ENCODE assay signal across 1 cellular context in the genomic region with DNA sequence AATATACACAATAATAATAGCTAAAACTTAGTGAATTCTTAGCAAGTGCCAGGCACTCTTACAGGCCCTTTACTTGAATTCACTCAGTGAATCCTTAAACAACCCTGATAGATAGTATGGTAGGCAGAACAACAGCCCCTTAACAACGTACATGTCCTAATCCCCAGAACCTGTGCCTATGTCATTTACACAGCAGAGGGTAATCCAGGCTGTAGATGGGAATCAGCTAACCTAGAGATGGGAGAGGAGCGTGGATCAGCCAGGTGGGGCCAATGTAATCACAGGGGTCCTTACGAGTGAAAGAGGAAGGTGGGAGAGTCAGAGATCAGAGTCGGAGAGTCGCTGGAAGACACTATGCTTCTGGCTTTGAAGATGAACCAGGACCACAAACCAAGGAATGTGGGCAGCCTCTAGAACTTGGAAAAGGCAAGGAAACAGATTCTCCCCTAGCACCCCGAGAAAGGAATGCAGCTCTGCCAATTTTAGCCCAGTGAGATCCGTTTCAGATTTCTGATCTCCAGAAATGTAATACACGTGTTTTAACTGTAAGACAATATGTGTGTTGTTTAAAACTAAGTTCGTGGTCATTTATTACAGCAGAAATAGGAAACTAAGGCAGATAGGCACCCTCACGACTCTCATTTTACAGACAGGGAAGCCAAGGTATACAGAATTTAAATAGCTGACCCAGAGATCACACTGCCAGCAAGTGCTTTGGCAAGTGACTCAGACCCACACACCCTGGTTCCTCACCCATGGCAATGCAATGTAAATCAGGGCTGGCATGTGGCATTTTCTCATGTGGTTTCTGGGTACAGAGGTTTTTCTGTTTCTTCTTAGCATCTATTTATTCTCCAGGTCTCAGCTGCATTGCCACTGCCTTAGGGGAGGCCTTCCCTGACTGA.
TF ChIP-seq lines count a peak whose summit lies in the region.

No MANE protein-coding gene starts in this region.

TF ChIP-seq in GM12878, 131 proteins besides CTCF, POLR2A, EP300 and RAD21 (continued from another document):
- TF ChIP-seq, protein P1, sequence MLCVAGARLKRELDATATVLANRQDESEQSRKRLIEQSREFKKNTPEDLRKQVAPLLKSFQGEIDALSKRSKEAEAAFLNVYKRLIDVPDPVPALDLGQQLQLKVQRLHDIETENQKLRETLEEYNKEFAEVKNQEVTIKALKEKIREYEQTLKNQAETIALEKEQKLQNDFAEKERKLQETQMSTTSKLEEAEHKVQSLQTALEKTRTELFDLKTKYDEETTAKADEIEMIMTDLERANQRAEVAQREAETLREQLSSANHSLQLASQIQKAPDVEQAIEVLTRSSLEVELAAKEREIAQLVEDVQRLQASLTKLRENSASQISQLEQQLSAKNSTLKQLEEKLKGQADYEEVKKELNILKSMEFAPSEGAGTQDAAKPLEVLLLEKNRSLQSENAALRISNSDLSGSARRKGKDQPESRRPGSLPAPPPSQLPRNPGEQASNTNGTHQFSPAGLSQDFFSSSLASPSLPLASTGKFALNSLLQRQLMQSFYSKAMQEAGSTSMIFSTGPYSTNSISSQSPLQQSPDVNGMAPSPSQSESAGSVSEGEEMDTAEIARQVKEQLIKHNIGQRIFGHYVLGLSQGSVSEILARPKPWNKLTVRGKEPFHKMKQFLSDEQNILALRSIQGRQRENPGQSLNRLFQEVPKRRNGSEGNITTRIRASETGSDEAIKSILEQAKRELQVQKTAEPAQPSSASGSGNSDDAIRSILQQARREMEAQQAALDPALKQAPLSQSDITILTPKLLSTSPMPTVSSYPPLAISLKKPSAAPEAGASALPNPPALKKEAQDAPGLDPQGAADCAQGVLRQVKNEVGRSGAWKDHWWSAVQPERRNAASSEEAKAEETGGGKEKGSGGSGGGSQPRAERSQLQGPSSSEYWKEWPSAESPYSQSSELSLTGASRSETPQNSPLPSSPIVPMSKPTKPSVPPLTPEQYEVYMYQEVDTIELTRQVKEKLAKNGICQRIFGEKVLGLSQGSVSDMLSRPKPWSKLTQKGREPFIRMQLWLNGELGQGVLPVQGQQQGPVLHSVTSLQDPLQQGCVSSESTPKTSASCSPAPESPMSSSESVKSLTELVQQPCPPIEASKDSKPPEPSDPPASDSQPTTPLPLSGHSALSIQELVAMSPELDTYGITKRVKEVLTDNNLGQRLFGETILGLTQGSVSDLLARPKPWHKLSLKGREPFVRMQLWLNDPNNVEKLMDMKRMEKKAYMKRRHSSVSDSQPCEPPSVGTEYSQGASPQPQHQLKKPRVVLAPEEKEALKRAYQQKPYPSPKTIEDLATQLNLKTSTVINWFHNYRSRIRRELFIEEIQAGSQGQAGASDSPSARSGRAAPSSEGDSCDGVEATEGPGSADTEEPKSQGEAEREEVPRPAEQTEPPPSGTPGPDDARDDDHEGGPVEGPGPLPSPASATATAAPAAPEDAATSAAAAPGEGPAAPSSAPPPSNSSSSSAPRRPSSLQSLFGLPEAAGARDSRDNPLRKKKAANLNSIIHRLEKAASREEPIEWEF (IDR thresholded peaks at IDR 0.05; ENCODE audit: insufficient replicate concordance, low read depth, low read length) = no peak
- TF ChIP-seq NFYA (IDR thresholded peaks at IDR 0.05; ENCODE audit: borderline replicate concordance, low read depth, low read length) (no peak), TCF3 (IDR thresholded peaks at IDR 0.05; ENCODE audit: borderline replicate concordance, insufficient read depth, low read depth, low read length) (no peak), IRF4 (IDR thresholded peaks at IDR 0.05; ENCODE audit: low read depth, low read length) (no peak)
